1 cellular context compared by ENCODE assay signal in genomic region chr21:29025328-29025713, GRCh38.
TF ChIP-seq lines count a peak whose summit lies in the region.

No MANE protein-coding gene starts in this region.

TF ChIP-seq in K562, 482 proteins besides CTCF, POLR2A, EP300 and RAD21 (continues in another document):
- TF ChIP-seq ZBED1 (IDR thresholded peaks at IDR 0.05) = no peak
- TF ChIP-seq, protein P1, sequence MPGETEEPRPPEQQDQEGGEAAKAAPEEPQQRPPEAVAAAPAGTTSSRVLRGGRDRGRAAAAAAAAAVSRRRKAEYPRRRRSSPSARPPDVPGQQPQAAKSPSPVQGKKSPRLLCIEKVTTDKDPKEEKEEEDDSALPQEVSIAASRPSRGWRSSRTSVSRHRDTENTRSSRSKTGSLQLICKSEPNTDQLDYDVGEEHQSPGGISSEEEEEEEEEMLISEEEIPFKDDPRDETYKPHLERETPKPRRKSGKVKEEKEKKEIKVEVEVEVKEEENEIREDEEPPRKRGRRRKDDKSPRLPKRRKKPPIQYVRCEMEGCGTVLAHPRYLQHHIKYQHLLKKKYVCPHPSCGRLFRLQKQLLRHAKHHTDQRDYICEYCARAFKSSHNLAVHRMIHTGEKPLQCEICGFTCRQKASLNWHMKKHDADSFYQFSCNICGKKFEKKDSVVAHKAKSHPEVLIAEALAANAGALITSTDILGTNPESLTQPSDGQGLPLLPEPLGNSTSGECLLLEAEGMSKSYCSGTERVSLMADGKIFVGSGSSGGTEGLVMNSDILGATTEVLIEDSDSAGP (CRISPR knock-in tag; IDR thresholded peaks at IDR 0.05) = no peak
- no peak for TF ChIP-seq TSC22D4 (tag; IDR thresholded peaks at IDR 0.05)
- no peak for TF ChIP-seq SREBF2 (CRISPR knock-in tag; IDR thresholded peaks at IDR 0.05)
- TF ChIP-seq ZNF830 (CRISPR knock-in tag; IDR thresholded peaks at IDR 0.05) = no peak
- TF ChIP-seq SIRT6 (IDR thresholded peaks at IDR 0.05; ENCODE audit: low read depth, low read length) = no peak
- TF ChIP-seq, protein P2, sequence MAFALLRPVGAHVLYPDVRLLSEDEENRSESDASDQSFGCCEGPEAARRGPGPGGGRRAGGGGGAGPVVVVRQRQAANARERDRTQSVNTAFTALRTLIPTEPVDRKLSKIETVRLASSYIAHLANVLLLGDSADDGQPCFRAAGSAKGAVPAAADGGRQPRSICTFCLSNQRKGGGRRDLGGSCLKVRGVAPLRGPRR (CRISPR knock-in tag; IDR thresholded peaks at IDR 0.05) = no peak
- no peak for TF ChIP-seq HMBOX1 (IDR thresholded peaks at IDR 0.05)
- TF ChIP-seq DPF2 (IDR thresholded peaks at IDR 0.05) = peak; percentile 9; the same call in 1 of the 2 replicates
- no peak for TF ChIP-seq HEY1 (CRISPR knock-in tag; IDR thresholded peaks at IDR 0.05; ENCODE audit: borderline replicate concordance)
- no peak for TF ChIP-seq ETS2 (tag; IDR thresholded peaks at IDR 0.05; ENCODE audit: borderline replicate concordance, poor library complexity, severe bottlenecking)
- TF ChIP-seq STAT5A (IDR thresholded peaks at IDR 0.05; ENCODE audit: borderline replicate concordance, low read length) = no peak
- 0 out of 2 replicates have a peak, but pooled peaks have one; percentile 36 for TF ChIP-seq E4F1 (CRISPR knock-in tag; IDR thresholded peaks at IDR 0.05; ENCODE audit: borderline replicate concordance)
- TF ChIP-seq MEF2D (tag; conservative IDR thresholded peaks at IDR 0.05; ENCODE audit: low read depth) = no peak
- no peak for TF ChIP-seq CEBPG (CRISPR knock-in tag; IDR thresholded peaks at IDR 0.05)
- 0 out of 4 replicates have a peak, but pooled peaks of 1 of the 2 experiments have one; percentile 13 for TF ChIP-seq CEBPG (tag; conservative IDR thresholded peaks at IDR 0.05 in 1 of 2, IDR thresholded peaks at IDR 0.05 in 1 of 2)
- no peak for TF ChIP-seq HMGN3 (IDR thresholded peaks at IDR 0.05; ENCODE audit: borderline replicate concordance, extremely low read depth, insufficient read length, low read depth, low read length)
- no peak for TF ChIP-seq SETDB1 (IDR thresholded peaks at IDR 0.05; ENCODE audit: low read length)
- peak; percentile 20 for TF ChIP-seq SMARCB1 (IDR thresholded peaks at IDR 0.05; ENCODE audit: insufficient read length, low read depth)
- peak; percentile 22 for TF ChIP-seq CHD1 (IDR thresholded peaks at IDR 0.05; ENCODE audit: low read length)
- TF ChIP-seq ZNF347 (CRISPR knock-in tag; IDR thresholded peaks at IDR 0.05; ENCODE audit: low read depth) = no peak
- TF ChIP-seq HIVEP1 (CRISPR knock-in tag; IDR thresholded peaks at IDR 0.05) = no peak
- TF ChIP-seq PRMT5 (CRISPR knock-in tag; IDR thresholded peaks at IDR 0.05) = no peak
- no peak for TF ChIP-seq ZNF780A (CRISPR knock-in tag; IDR thresholded peaks at IDR 0.05)
- no peak for TF ChIP-seq NUFIP1 (IDR thresholded peaks at IDR 0.05; ENCODE audit: partially characterized antibody)
- TF ChIP-seq PURB (CRISPR knock-in tag; IDR thresholded peaks at IDR 0.05; ENCODE audit: low read depth) = no peak
- no peak for TF ChIP-seq CBFA2T3 (IDR thresholded peaks at IDR 0.05)
- TF ChIP-seq SLC30A9 (CRISPR knock-in tag; IDR thresholded peaks at IDR 0.05) = no peak
- TF ChIP-seq ZNF766 (CRISPR knock-in tag; conservative IDR thresholded peaks at IDR 0.05) = no peak
- no peak for TF ChIP-seq E2F6 (IDR thresholded peaks at IDR 0.05; ENCODE audit: borderline replicate concordance in 1 of 2, extremely low read depth in 1 of 2, insufficient read depth in 1 of 2, insufficient read length in 1 of 2, low read depth in 1 of 2, low read length in 1 of 2, poor library complexity in 1 of 2, severe bottlenecking in 1 of 2)
- TF ChIP-seq, protein P3, sequence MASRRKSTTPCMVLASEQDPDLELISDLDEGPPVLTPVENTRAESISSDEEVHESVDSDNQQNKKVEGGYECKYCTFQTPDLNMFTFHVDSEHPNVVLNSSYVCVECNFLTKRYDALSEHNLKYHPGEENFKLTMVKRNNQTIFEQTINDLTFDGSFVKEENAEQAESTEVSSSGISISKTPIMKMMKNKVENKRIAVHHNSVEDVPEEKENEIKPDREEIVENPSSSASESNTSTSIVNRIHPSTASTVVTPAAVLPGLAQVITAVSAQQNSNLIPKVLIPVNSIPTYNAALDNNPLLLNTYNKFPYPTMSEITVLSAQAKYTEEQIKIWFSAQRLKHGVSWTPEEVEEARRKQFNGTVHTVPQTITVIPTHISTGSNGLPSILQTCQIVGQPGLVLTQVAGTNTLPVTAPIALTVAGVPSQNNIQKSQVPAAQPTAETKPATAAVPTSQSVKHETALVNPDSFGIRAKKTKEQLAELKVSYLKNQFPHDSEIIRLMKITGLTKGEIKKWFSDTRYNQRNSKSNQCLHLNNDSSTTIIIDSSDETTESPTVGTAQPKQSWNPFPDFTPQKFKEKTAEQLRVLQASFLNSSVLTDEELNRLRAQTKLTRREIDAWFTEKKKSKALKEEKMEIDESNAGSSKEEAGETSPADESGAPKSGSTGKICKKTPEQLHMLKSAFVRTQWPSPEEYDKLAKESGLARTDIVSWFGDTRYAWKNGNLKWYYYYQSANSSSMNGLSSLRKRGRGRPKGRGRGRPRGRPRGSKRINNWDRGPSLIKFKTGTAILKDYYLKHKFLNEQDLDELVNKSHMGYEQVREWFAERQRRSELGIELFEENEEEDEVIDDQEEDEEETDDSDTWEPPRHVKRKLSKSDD (conservative IDR thresholded peaks at IDR 0.05; ENCODE audit: low read length) = no peak
- TF ChIP-seq, protein P4, sequence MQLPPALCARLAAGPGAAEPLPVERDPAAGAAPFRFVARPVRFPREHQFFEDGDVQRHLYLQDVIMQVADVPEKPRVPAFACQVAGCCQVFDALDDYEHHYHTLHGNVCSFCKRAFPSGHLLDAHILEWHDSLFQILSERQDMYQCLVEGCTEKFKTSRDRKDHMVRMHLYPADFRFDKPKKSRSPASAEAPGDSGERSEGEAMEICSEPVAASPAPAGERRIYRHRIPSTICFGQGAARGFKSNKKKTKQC (CRISPR knock-in tag; IDR thresholded peaks at IDR 0.05) = no peak
- TF ChIP-seq MED1 (CRISPR knock-in tag; IDR thresholded peaks at IDR 0.05; ENCODE audit: borderline replicate concordance) = no peak
- TF ChIP-seq, protein P5, sequence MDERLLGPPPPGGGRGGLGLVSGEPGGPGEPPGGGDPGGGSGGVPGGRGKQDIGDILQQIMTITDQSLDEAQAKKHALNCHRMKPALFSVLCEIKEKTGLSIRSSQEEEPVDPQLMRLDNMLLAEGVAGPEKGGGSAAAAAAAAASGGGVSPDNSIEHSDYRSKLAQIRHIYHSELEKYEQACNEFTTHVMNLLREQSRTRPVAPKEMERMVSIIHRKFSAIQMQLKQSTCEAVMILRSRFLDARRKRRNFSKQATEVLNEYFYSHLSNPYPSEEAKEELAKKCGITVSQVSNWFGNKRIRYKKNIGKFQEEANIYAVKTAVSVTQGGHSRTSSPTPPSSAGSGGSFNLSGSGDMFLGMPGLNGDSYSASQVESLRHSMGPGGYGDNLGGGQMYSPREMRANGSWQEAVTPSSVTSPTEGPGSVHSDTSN (CRISPR knock-in tag; IDR thresholded peaks at IDR 0.05; ENCODE audit: low read depth) = no peak
- TF ChIP-seq, protein P5 (tag; conservative IDR thresholded peaks at IDR 0.05; ENCODE audit: low read depth) = 0 out of 2 replicates have a peak, but pooled peaks have one; percentile 4
- TF ChIP-seq MXI1 (IDR thresholded peaks at IDR 0.05; ENCODE audit: low read depth, low read length) = no peak
- TF ChIP-seq, protein P6, sequence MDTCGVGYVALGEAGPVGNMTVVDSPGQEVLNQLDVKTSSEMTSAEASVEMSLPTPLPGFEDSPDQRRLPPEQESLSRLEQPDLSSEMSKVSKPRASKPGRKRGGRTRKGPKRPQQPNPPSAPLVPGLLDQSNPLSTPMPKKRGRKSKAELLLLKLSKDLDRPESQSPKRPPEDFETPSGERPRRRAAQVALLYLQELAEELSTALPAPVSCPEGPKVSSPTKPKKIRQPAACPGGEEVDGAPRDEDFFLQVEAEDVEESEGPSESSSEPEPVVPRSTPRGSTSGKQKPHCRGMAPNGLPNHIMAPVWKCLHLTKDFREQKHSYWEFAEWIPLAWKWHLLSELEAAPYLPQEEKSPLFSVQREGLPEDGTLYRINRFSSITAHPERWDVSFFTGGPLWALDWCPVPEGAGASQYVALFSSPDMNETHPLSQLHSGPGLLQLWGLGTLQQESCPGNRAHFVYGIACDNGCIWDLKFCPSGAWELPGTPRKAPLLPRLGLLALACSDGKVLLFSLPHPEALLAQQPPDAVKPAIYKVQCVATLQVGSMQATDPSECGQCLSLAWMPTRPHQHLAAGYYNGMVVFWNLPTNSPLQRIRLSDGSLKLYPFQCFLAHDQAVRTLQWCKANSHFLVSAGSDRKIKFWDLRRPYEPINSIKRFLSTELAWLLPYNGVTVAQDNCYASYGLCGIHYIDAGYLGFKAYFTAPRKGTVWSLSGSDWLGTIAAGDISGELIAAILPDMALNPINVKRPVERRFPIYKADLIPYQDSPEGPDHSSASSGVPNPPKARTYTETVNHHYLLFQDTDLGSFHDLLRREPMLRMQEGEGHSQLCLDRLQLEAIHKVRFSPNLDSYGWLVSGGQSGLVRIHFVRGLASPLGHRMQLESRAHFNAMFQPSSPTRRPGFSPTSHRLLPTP (IDR thresholded peaks at IDR 0.05; ENCODE audit: borderline replicate concordance, extremely low read depth, insufficient read length) = no peak
- TF ChIP-seq RFX5 (IDR thresholded peaks at IDR 0.05; ENCODE audit: low read depth, low read length) = no peak
- TF ChIP-seq ZNF589 (CRISPR knock-in tag; IDR thresholded peaks at IDR 0.05; ENCODE audit: low read depth) = no peak
- TF ChIP-seq ATF3 (IDR thresholded peaks at IDR 0.05) = 0 out of 2 replicates have a peak, but pooled peaks have one; percentile 45
- TF ChIP-seq ATF3 (CRISPR knock-in tag; conservative IDR thresholded peaks at IDR 0.05) = no peak
- TF ChIP-seq, protein P7, sequence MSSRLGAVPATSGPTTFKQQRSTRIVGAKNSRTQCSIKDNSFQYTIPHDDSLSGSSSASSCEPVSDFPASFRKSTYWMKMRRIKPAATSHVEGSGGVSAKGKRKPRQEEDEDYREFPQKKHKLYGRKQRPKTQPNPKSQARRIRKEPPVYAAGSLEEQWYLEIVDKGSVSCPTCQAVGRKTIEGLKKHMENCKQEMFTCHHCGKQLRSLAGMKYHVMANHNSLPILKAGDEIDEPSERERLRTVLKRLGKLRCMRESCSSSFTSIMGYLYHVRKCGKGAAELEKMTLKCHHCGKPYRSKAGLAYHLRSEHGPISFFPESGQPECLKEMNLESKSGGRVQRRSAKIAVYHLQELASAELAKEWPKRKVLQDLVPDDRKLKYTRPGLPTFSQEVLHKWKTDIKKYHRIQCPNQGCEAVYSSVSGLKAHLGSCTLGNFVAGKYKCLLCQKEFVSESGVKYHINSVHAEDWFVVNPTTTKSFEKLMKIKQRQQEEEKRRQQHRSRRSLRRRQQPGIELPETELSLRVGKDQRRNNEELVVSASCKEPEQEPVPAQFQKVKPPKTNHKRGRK (tag; IDR thresholded peaks at IDR 0.05) = no peak
- no peak for TF ChIP-seq KDM4B (IDR thresholded peaks at IDR 0.05; ENCODE audit: borderline replicate concordance in 2 of 2, low read depth in 1 of 2)
